In the genomic region with DNA sequence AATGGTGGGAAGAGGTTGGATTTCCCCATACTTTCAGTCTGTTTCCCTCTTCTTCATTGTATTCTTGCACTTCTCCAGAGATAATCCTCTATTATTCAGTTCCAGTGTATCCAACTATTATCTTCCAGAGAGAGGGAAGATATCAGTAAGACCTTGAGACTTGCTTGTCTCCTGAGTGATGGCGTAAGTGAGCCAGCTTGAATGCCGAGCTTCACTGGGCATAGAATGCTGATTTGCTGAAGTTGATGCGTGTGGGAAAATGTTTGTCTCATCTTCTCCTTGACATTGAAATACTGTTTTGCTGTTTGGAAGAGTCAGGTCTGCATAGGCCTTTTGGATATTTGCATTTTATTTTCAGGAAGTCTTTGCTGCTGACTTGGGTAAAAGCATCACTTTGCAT, we compare ENCODE assay signal across 22 cellular contexts. TPM values are rescaled to one million over a fixed set of nuclear protein-coding genes. Genes with fewer than 3 reads are reported as not detected.
DNase-seq lines count a peak whose midpoint lies in the region; ATAC-seq and TF ChIP-seq lines count a peak whose summit lies in the region.
"Had no signal": no experiment of that assay in that cellular context is flagged by ENCODE, and none has a peak within 500 bp of the region (broad histone marks: within the 10 kb centered on the region; RNA-seq: fewer than 3 reads in every experiment).

No MANE protein-coding gene starts in this region.

- peak overlapping the region; percentile 4 for H3K4me3 ChIP-seq in OCI-LY7 (ENCODE audit: low read depth, low read length, poor library complexity, severe bottlenecking)
- H3K4me3 ChIP-seq: GM12878, GM23338, HAP-1, SJSA1 had no signal

- CTCF ChIA-PET in OCI-LY7 (lab: Charles Lee; ENCODE audit: unreplicated experiment): no interaction called here

- peak overlapping the region; percentile 62 for H3K4me2 ChIP-seq in OCI-LY7 (ENCODE audit: low read length)
- H3K4me2 ChIP-seq: GM23338, KMS-11 had no signal

- H3K27ac ChIP-seq in OCI-LY7 (ENCODE audit: low read depth, low read length, poor library complexity, severe bottlenecking): no peak overlapping the region
- H3K27ac ChIP-seq: KMS-11, SJSA1 had no signal

- DNase-seq in activated naive CD4-positive, alpha-beta T cell treated with Interleukin-2 at 50 U/mL for 16 hours: no peak
- DNase-seq in OCI-LY7 (ENCODE audit: low spot score): no peak
- DNase-seq in memory B cell (ENCODE audit: low spot score in 2 of 2): no peak
- DNase-seq in putamen (ENCODE audit: low spot score): no peak
- no peak for DNase-seq in posterior vena cava (ENCODE audit: low spot score)
- DNase-seq: 8988T; NCI-H1092 treated with DMSO at 0.1 percent for 48 hours; NCI-H1436 treated with DMSO at 0.1 percent for 48 hours; NCI-H1930; NCI-H226; NCI-H510A treated with DMSO at 0.1 percent for 48 hours; NCI-H774; NK-92 treated with Interleukin-12 subunit alpha and Interleukin-12 subunit beta, amount 100 ng/mL, for 24 hours; OCI-M1 had no signal

- POLR2A ChIA-PET in OCI-LY7 (lab: Charles Lee): interaction anchor here (0.6 kb wide), 1 partner anchor 313 kb away, joined by 3 read pairs; no protein-coding TSS in a partner anchor

- H3K4me3 Mint-ChIP-seq in activated naive CD4-positive, alpha-beta T cell treated with anti-CD3 and anti-CD28 coated beads, Interleukin-2, amount 50 U/mL, for 24 hours: no peak overlapping the region
- no peak overlapping the region for H3K4me3 Mint-ChIP-seq in memory B cell
- H3K4me3 Mint-ChIP-seq: CD14-positive monocyte, GM23338 had no signal

- peak overlapping the region; percentile 2 for H3K27ac Mint-ChIP-seq in activated naive CD4-positive, alpha-beta T cell treated with anti-CD3 and anti-CD28 coated beads, Interleukin-2, amount 50 U/mL, for 24 hours
- peak overlapping the region; percentile 80 for H3K27ac Mint-ChIP-seq in memory B cell
- H3K27ac Mint-ChIP-seq: CD14-positive monocyte, GM23338 had no signal

- H3K4me1 ChIP-seq in OCI-LY7 (ENCODE audit: insufficient read depth, low read length, poor library complexity, severe bottlenecking): peaks cover 43% of the 10 kb centered on the region
- H3K4me1 ChIP-seq: HAP-1, SJSA1 had no signal

- no peaks in the 10 kb centered on the region for H3K9me3 ChIP-seq in OCI-LY7 (ENCODE audit: low read length)
- H3K9me3 ChIP-seq: HAP-1, SJSA1 had no signal

- no peaks in the 10 kb centered on the region for H3K9me2 ChIP-seq in OCI-LY7 (ENCODE audit: insufficient read depth, low read length)

- H3K79me2 ChIP-seq in OCI-LY7 (ENCODE audit: insufficient read depth, low read depth, low read length): peaks cover 41% of the 10 kb centered on the region

- peak; percentile 21 for ATAC-seq in memory B cell (ENCODE audit: low read depth)
- no peak for ATAC-seq in HG02798 (IDR thresholded peaks at IDR 0.05; ENCODE audit: poor library complexity, unreplicated experiment)
- ATAC-seq: GM12878, GM23338 had no signal

- H3K36me3 ChIP-seq in OCI-LY7 (ENCODE audit: insufficient read depth, low read length): peaks cover 14% of the 10 kb centered on the region
- H3K36me3 ChIP-seq: HAP-1, SJSA1 had no signal

- BruUV-seq in OCI-LY7 (replicated peaks; lab: Mats Ljungman, UMichigan): no TSS peak

- TF ChIP-seq CTCF in OCI-LY7 (conservative IDR thresholded peaks at IDR 0.05; ENCODE audit: low read length): no peak

- H3K27me3 Mint-ChIP-seq in activated naive CD4-positive, alpha-beta T cell treated with anti-CD3 and anti-CD28 coated beads, Interleukin-2, amount 50 U/mL, for 24 hours: no peaks in the 10 kb centered on the region
- no peaks in the 10 kb centered on the region for H3K27me3 Mint-ChIP-seq in memory B cell

- intact Hi-C loops in OCI-LY7 (cut with micrococcal nuclease; ENCODE audit: unreplicated experiment): no loop called here
- intact Hi-C loops in posterior vena cava (cut with DNase I): no loop called here

- H3K36me3 Mint-ChIP-seq in activated naive CD4-positive, alpha-beta T cell treated with anti-CD3 and anti-CD28 coated beads, Interleukin-2, amount 50 U/mL, for 24 hours: peaks cover 6% of the 10 kb centered on the region
- peaks cover 8% of the 10 kb centered on the region for H3K36me3 Mint-ChIP-seq in memory B cell

- H3K4me1 Mint-ChIP-seq in activated naive CD4-positive, alpha-beta T cell treated with anti-CD3 and anti-CD28 coated beads, Interleukin-2, amount 50 U/mL, for 24 hours: peaks cover 26% of the 10 kb centered on the region
- H3K4me1 Mint-ChIP-seq in memory B cell: peaks cover 43% of the 10 kb centered on the region

- H4K20me1 ChIP-seq in OCI-LY7 (ENCODE audit: insufficient read depth, low read length): peaks cover 14% of the 10 kb centered on the region; the same call in 1 of the 2 replicates

- H3K9me3 Mint-ChIP-seq in activated naive CD4-positive, alpha-beta T cell treated with anti-CD3 and anti-CD28 coated beads, Interleukin-2, amount 50 U/mL, for 24 hours: peaks cover 6% of the 10 kb centered on the region
- no peaks in the 10 kb centered on the region for H3K9me3 Mint-ChIP-seq in memory B cell
- H3K9me3 Mint-ChIP-seq: GM23338 had no signal

- H2AFZ ChIP-seq in OCI-LY7 (ENCODE audit: low read length): no peak overlapping the region
- H2AFZ ChIP-seq: GM23338 had no signal

RNA-seq across cellular contexts. Expression of a gene that starts 41.1 kb away (rescaled TPM):
- 39.1 and 60.8 TPM in 2 replicates for total RNA-seq in OCI-LY7 (2014; rRNA removed; shearing (Covaris generic))
- total RNA-seq in OCI-LY7 (2022) (58.4 and 68.0 TPM in 2 replicates), posterior vena cava (10 to 100 TPM; 41.7 to 42.8 TPM)
